Comparison of ENCODE assay signal across 7 cellular contexts in the genomic region with DNA sequence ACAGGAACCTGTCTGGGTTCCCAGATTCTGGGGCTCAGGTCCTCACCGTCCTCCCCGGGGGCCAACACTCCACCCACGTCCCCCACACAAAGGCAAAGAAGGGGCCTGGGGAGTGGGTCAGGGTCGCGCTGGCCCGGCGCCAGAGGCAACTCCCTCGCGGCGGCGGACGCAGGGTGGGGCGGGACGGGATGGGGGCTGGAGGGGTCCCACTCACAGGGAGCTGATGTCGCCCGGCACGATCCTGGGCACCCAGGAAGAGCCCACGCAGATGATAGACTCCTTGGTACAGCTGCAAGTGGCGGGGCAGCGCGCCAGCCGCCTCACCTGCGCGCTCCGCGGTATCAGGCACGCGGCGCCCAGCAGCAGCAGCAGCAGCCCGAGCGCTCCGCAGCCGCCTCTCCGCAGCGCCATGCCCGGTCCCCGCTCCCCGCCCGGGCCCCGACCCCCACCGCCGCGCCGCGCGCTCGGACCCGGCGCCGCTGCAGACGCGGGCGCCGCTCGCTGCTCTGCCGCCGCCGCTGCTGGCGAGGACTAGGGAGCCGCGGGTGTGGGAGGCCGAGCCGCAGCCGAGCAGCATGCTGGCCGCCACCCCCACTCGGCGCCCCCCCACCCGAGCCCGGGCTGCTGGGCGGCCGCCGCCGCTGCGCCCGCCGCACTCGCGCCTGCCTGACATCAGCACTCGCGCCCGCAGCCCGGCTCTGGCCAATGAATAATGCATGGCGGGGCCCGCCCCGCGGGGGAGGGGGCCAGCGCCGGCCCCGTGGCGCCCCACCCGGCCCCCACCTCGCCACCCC. TPM values are rescaled to one million over a fixed set of nuclear protein-coding genes. Genes with fewer than 3 reads are reported as not detected.
DNase-seq lines count a peak whose midpoint lies in the region; ATAC-seq and TF ChIP-seq lines count a peak whose summit lies in the region.

A gene with protein sequence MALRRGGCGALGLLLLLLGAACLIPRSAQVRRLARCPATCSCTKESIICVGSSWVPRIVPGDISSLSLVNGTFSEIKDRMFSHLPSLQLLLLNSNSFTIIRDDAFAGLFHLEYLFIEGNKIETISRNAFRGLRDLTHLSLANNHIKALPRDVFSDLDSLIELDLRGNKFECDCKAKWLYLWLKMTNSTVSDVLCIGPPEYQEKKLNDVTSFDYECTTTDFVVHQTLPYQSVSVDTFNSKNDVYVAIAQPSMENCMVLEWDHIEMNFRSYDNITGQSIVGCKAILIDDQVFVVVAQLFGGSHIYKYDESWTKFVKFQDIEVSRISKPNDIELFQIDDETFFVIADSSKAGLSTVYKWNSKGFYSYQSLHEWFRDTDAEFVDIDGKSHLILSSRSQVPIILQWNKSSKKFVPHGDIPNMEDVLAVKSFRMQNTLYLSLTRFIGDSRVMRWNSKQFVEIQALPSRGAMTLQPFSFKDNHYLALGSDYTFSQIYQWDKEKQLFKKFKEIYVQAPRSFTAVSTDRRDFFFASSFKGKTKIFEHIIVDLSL (minus strand): TSS at position 664 of the 794 bp plus-strand sequence. CDS start 253 bp downstream, at position 411.

- POLR2A ChIA-PET in Panc1 (lab: Charles Lee), result no interaction called here

- BruUV-seq in Panc1 (replicated peaks; lab: Mats Ljungman, UMichigan), result no TSS peak

- no peak for TF ChIP-seq EP300 in gastroesophageal sphincter (IDR thresholded peaks at IDR 0.05)

- TF ChIP-seq CTCF in Panc1 (IDR thresholded peaks at IDR 0.05) (no peak), gastroesophageal sphincter (IDR thresholded peaks at IDR 0.05) (no peak), neural progenitor cell (IDR thresholded peaks at IDR 0.05) (no peak)

- no peak within 1 kb of the TSS for H3K9ac ChIP-seq in neural progenitor cell

- DNase-seq in H7 (peak; percentile 89), Panc1 (ENCODE audit: low read depth, low spot score) (no peak), neural progenitor cell (ENCODE audit: low spot score) (peak; percentile 76), inferior parietal cortex (ENCODE audit: extremely low spot score) (no peak)
- DNase-seq in activated CD8-positive, alpha-beta memory T cell treated with anti-CD3 and anti-CD28 coated beads for 24 hours, result no peak

- H3K4me3 ChIP-seq in H7 (ENCODE audit: insufficient read depth, low read depth, low read length), result peak within 1 kb of the TSS; percentile 53
- peak within 1 kb of the TSS; percentile 17 to 26; a peak in 3 of 4 replicates for H3K4me3 ChIP-seq in Panc1 (ENCODE audit: low read depth in 2 of 2, low read length in 2 of 2)
- H3K4me3 ChIP-seq in gastroesophageal sphincter, result peak within 1 kb of the TSS; percentile 49 to 73
- peak within 1 kb of the TSS; percentile 64 for H3K4me3 ChIP-seq in neural progenitor cell

- H3K27me3 Mint-ChIP-seq in neural progenitor cell (ENCODE audit: insufficient read depth, low read depth), result peaks cover 13% of the 10 kb centered on the region

- peaks cover 12% of the 10 kb centered on the region for H3F3A ChIP-seq in neural progenitor cell (ENCODE audit: low read depth)

- H3K36me3 ChIP-seq in H7 (replicated peaks; ENCODE audit: control insufficient read depth, insufficient read depth, low read length), result no peaks in the 10 kb centered on the region
- H3K36me3 ChIP-seq in Panc1 (ENCODE audit: control insufficient read depth, insufficient read depth, low read length), result no peaks in the 10 kb centered on the region
- peaks cover 0 to 12% of the 10 kb centered on the region in 2 donors for H3K36me3 ChIP-seq in gastroesophageal sphincter
- no peaks in the 10 kb centered on the region for H3K36me3 ChIP-seq in neural progenitor cell

- H3K9me3 ChIP-seq in Panc1 (ENCODE audit: control insufficient read depth, insufficient read depth, low read depth, low read length) (no peaks in the 10 kb centered on the region), gastroesophageal sphincter (no peaks in the 10 kb centered on the region), neural progenitor cell (ENCODE audit: low read depth) (no peaks in the 10 kb centered on the region)

- no peaks in the 10 kb centered on the region for H4K20me1 ChIP-seq in neural progenitor cell (ENCODE audit: low read depth)

- no peak for TF ChIP-seq POLR2A in gastroesophageal sphincter (IDR thresholded peaks at IDR 0.05)

- peak; percentile 67 for ATAC-seq in Panc1
- ATAC-seq in gastroesophageal sphincter, result peak; percentile 72
- no peak for ATAC-seq in HG03045 (IDR thresholded peaks at IDR 0.05; ENCODE audit: unreplicated experiment)

- intact Hi-C loops in Panc1 (cut with micrococcal nuclease; ENCODE audit: unreplicated experiment), result no loop called here

- peak within 1 kb of the TSS; percentile 88 for H3K4me3 Mint-ChIP-seq in neural progenitor cell

- H3K27ac Mint-ChIP-seq in neural progenitor cell, result peak within 1 kb of the TSS; percentile 68

- H3K27me3 ChIP-seq in H7 (ENCODE audit: control insufficient read depth, insufficient read depth, low read length), result peaks cover 34% of the 10 kb centered on the region
- H3K27me3 ChIP-seq in Panc1 (ENCODE audit: control insufficient read depth, insufficient read depth, low read length), result peaks cover 12% of the 10 kb centered on the region
- no peaks in the 10 kb centered on the region for H3K27me3 ChIP-seq in gastroesophageal sphincter
- peaks cover 54% of the 10 kb centered on the region for H3K27me3 ChIP-seq in neural progenitor cell

- no CpG with 5 or more reads among the region's 92 CpGs for WGBS in gastroesophageal sphincter (ENCODE audit: low coverage in 1 of 2), 2 donors

- H3K4me1 Mint-ChIP-seq in neural progenitor cell, result peaks cover 41% of the 10 kb centered on the region

- no peaks in the 10 kb centered on the region for H3K79me2 ChIP-seq in neural progenitor cell (ENCODE audit: low read depth)

- H3K4me2 ChIP-seq in neural progenitor cell, result peak within 1 kb of the TSS; percentile 98

- peaks cover 8% of the 10 kb centered on the region for H3K36me3 Mint-ChIP-seq in neural progenitor cell

- peak within 1 kb of the TSS; percentile 89 for H2AFZ ChIP-seq in neural progenitor cell (replicated peaks)

- in situ Hi-C loops in Panc1 (cut with HindIII; ENCODE audit: low pct_unique_long_range_greater_than_20kb, low sequenced_read_pairs), result no loop called here

- H3K27ac ChIP-seq in Panc1 (ENCODE audit: low read length), result no peak within 1 kb of the TSS
- H3K27ac ChIP-seq in gastroesophageal sphincter, result peak within 1 kb of the TSS; percentile 54 to 87 (median 84)
- H3K27ac ChIP-seq in neural progenitor cell, result no peak within 1 kb of the TSS

- peaks cover 8% of the 10 kb centered on the region for H3K9me3 Mint-ChIP-seq in neural progenitor cell

- CTCF ChIA-PET in Panc1 (lab: Charles Lee), result no interaction called here

- H3K4me1 ChIP-seq in Panc1 (ENCODE audit: control insufficient read depth, insufficient read depth, low read length), result no peaks in the 10 kb centered on the region
- peaks cover 0 to 49% (median 9%) of the 10 kb centered on the region in 3 donors for H3K4me1 ChIP-seq in gastroesophageal sphincter
- H3K4me1 ChIP-seq in neural progenitor cell, result peaks cover 18% of the 10 kb centered on the region

RNA-seq across cellular contexts. Expression of the gene that starts here (rescaled TPM):
- total RNA-seq in H7 (2014; rRNA removed; shearing (Covaris generic)), result 0.94 and 3.1 TPM in 2 replicates
- total RNA-seq in Panc1 (2021; ENCODE audit: unreplicated experiment), result not detected
- not detected for polyA plus RNA-seq in Panc1 (2012; ENCODE audit: insufficient read length)
- total RNA-seq in gastroesophageal sphincter, result 10 to 100 TPM in 3 of 4 donors, 1 to 10 TPM in 1; 3.2 to 23.0 (median 11.9) TPM
- total RNA-seq in neural progenitor cell (ENCODE audit: low replicate concordance), result 0.56 and 0.99 TPM in 2 replicates

Comparison
In these comparisons a context has a peak if more than half of its experiments do, and no peak if none do; other contexts are left out.
1. Peak in ATAC-seq and H3K4me3 ChIP-seq in Panc1; RNA of the gene not detected or under 1 TPM.
2. Peak in DNase-seq, H3K4me3 ChIP-seq and H3K4me2 ChIP-seq in neural progenitor cell; RNA of the gene not detected or under 1 TPM.
3. H3K27ac ChIP-seq: peak in gastroesophageal sphincter (4 of 4); none in Panc1 (single experiment) and neural progenitor cell (single experiment).
4. Peak in every context shown above with its lines, with median percentiles within 50 percentile points of each other: H3K4me3 ChIP-seq.